Comparison of ENCODE assay signal across 9 cellular contexts in genomic region chr3:8500208-8500961, GRCh38. TPM values are rescaled to one million over a fixed set of nuclear protein-coding genes. Genes with fewer than 3 reads are reported as not detected.
A peak's percentile ranks its signal among the peaks of the same experiment; 100 is the strongest.
DNase-seq lines count a peak whose midpoint lies in the region; ATAC-seq lines count a peak whose summit lies in the region.
"Had no signal": no experiment of that assay in that cellular context is flagged by ENCODE, and none has a peak within 500 bp of the region (broad histone marks: within the 10 kb centered on the region; RNA-seq: fewer than 3 reads in every experiment).

No MANE protein-coding gene starts in this region.

- no peak overlapping the region for H3K4me2 ChIP-seq in neuronal stem cell (ENCODE audit: insufficient read depth, low read length, poor library complexity, severe bottlenecking)

- peaks cover 16 to 23% of the 10 kb centered on the region in 2 donors for H3K4me1 ChIP-seq in neuronal stem cell (ENCODE audit: control insufficient read depth in 2 of 2, insufficient read depth in 1 of 2, low read depth in 1 of 2, low read length in 2 of 2)

- H3K4me3 Mint-ChIP-seq in activated CD8-positive, alpha-beta memory T cell treated with anti-CD3 and anti-CD28 coated beads, Interleukin-2, amount 10 ng/mL, durations not matched to agents 7 days and 5 days: no peak overlapping the region
- H3K4me3 Mint-ChIP-seq in activated naive CD4-positive, alpha-beta T cell treated with anti-CD3 and anti-CD28 coated beads for 36 hours: no peak overlapping the region

- H2BK120ac ChIP-seq in neuronal stem cell (ENCODE audit: low read depth, low read length): no peak overlapping the region

- H3K14ac ChIP-seq in neuronal stem cell (ENCODE audit: low read length): no peak overlapping the region

- peak in 11 of 14 donors; percentile 24 to 66 (median 56) for DNase-seq in C1 segment of cervical spinal cord (lab: John Stamatoyannopoulos, UW)
- DNase-seq in RPMI7951 (ENCODE audit: low read depth): peak; percentile 45
- DNase-seq in fibroblast of peridontal ligament (ENCODE audit: extremely low read depth): peak; percentile 54
- DNase-seq in neuronal stem cell (ENCODE audit: low spot score): no peak
- no peak for DNase-seq in activated CD8-positive, alpha-beta memory T cell treated with anti-CD3 and anti-CD28 coated beads, Interleukin-2, amount 10 ng/mL, durations not matched to agents 7 days and 5 days
- no peak for DNase-seq in RPMI8226
- DNase-seq in activated naive CD4-positive, alpha-beta T cell treated with anti-CD3 and anti-CD28 coated beads for 36 hours: no peak
- DNase-seq: activated gamma-delta T cell treated with Interleukin-2 at 50 U/mL for 16 hours had no signal

- no peaks in the 10 kb centered on the region for H3K36me3 Mint-ChIP-seq in activated CD8-positive, alpha-beta memory T cell treated with anti-CD3 and anti-CD28 coated beads, Interleukin-2, amount 10 ng/mL, durations not matched to agents 7 days and 5 days
- no peaks in the 10 kb centered on the region for H3K36me3 Mint-ChIP-seq in activated naive CD4-positive, alpha-beta T cell treated with anti-CD3 and anti-CD28 coated beads for 36 hours (ENCODE audit: low read depth)

- peak overlapping the region; percentile 74 for H3K27ac ChIP-seq in neuronal stem cell (replicated peaks; ENCODE audit: low read length)

- peaks cover 5% of the 10 kb centered on the region for H3K4me1 Mint-ChIP-seq in activated CD8-positive, alpha-beta memory T cell treated with anti-CD3 and anti-CD28 coated beads, Interleukin-2, amount 10 ng/mL, durations not matched to agents 7 days and 5 days
- H3K4me1 Mint-ChIP-seq in activated naive CD4-positive, alpha-beta T cell treated with anti-CD3 and anti-CD28 coated beads for 36 hours (ENCODE audit: low read depth): peaks cover 10% of the 10 kb centered on the region

- peaks cover 21% of the 10 kb centered on the region for H3K27me3 Mint-ChIP-seq in activated CD8-positive, alpha-beta memory T cell treated with anti-CD3 and anti-CD28 coated beads, Interleukin-2, amount 10 ng/mL, durations not matched to agents 7 days and 5 days
- peaks cover 14% of the 10 kb centered on the region for H3K27me3 Mint-ChIP-seq in activated naive CD4-positive, alpha-beta T cell treated with anti-CD3 and anti-CD28 coated beads for 36 hours (ENCODE audit: low read depth)

- H4K8ac ChIP-seq in neuronal stem cell (ENCODE audit: low read depth, low read length): no peak overlapping the region

- H3K18ac ChIP-seq in neuronal stem cell (ENCODE audit: low read length): peak overlapping the region; percentile 24

- H3K27me3 ChIP-seq in neuronal stem cell (ENCODE audit: control insufficient read depth in 3 of 3, insufficient read depth in 3 of 3, low read depth in 1 of 3, low read length in 3 of 3): no peaks in the 10 kb centered on the region

- no peak for ATAC-seq in GM19035 (IDR thresholded peaks at IDR 0.05; ENCODE audit: unreplicated experiment)
- no peak for ATAC-seq in activated CD8-positive, alpha-beta memory T cell treated with anti-CD3 and anti-CD28 coated beads, Interleukin-2, amount 10 ng/mL, durations not matched to agents 7 days and 5 days

- no peak overlapping the region for H3K23ac ChIP-seq in neuronal stem cell (ENCODE audit: low read depth, low read length, poor library complexity)

- no peak overlapping the region for H2AK5ac ChIP-seq in neuronal stem cell (ENCODE audit: low read depth, low read length)

- no peak overlapping the region for H2BK12ac ChIP-seq in neuronal stem cell (ENCODE audit: low read length)

- no peak overlapping the region for H3K9ac ChIP-seq in neuronal stem cell (ENCODE audit: low read depth, low read length, poor library complexity)

- H3K79me1 ChIP-seq in neuronal stem cell (ENCODE audit: low read depth, low read length): no peaks in the 10 kb centered on the region

- no peak overlapping the region for H2BK15ac ChIP-seq in neuronal stem cell (ENCODE audit: low read length)

- H2AFZ ChIP-seq in neuronal stem cell (ENCODE audit: low read length): no peak overlapping the region

- H2BK5ac ChIP-seq in neuronal stem cell (ENCODE audit: low read length): no peak overlapping the region

- H3K9me3 Mint-ChIP-seq in activated CD8-positive, alpha-beta memory T cell treated with anti-CD3 and anti-CD28 coated beads, Interleukin-2, amount 10 ng/mL, durations not matched to agents 7 days and 5 days (ENCODE audit: low read depth): no peaks in the 10 kb centered on the region
- H3K9me3 Mint-ChIP-seq in activated naive CD4-positive, alpha-beta T cell treated with anti-CD3 and anti-CD28 coated beads for 36 hours: no peaks in the 10 kb centered on the region

- H3K4ac ChIP-seq in neuronal stem cell (ENCODE audit: low read length): no peak overlapping the region

- intact Hi-C loops in activated naive CD4-positive, alpha-beta T cell treated with anti-CD3 and anti-CD28 coated beads for 36 hours (cut with micrococcal nuclease): no loop called here

- H3K27ac Mint-ChIP-seq in activated CD8-positive, alpha-beta memory T cell treated with anti-CD3 and anti-CD28 coated beads, Interleukin-2, amount 10 ng/mL, durations not matched to agents 7 days and 5 days: no peak overlapping the region
- no peak overlapping the region for H3K27ac Mint-ChIP-seq in activated naive CD4-positive, alpha-beta T cell treated with anti-CD3 and anti-CD28 coated beads for 36 hours

- H3K4me3 ChIP-seq in neuronal stem cell (ENCODE audit: low read length in 2 of 2): no peak overlapping the region

- WGBS in neuronal stem cell (ENCODE audit: extremely low coverage in 2 of 2, insufficient read length in 2 of 2, insufficient replicate concordance in 1 of 2), 2 donors: no CpG with 5 or more reads among the region's 9 CpGs

- no peak overlapping the region for H4K91ac ChIP-seq in neuronal stem cell (ENCODE audit: low read depth, low read length, poor library complexity)

- no peaks in the 10 kb centered on the region for H3K36me3 ChIP-seq in neuronal stem cell (replicated peaks in 1 of 2; ENCODE audit: control insufficient read depth in 2 of 2, insufficient read depth in 2 of 2, low read length in 2 of 2)

- peaks cover 0 to 5% of the 10 kb centered on the region in 2 donors for H3K9me3 ChIP-seq in neuronal stem cell (replicated peaks in 1 of 2; ENCODE audit: control insufficient read depth in 2 of 2, insufficient read depth in 1 of 2, low read depth in 1 of 2, low read length in 2 of 2)

- CTCF ChIA-PET in activated CD8-positive, alpha-beta memory T cell treated with anti-CD3 and anti-CD28 coated beads, Interleukin-2, amount 10 ng/mL, durations not matched to agents 7 days and 5 days (lab: Charles Lee): interaction anchor here (0.7 to 1.4 kb wide), 2 partner anchors 7 to 37 kb away, joined by 3 to 4 read pairs; no protein-coding TSS in a partner anchor
- CTCF ChIA-PET in activated naive CD4-positive, alpha-beta T cell treated with anti-CD3 and anti-CD28 coated beads for 36 hours (lab: Charles Lee): no interaction called here

RNA-seq across cellular contexts. Expression of gene LMCD1, which starts 1.2 kb away (rescaled TPM):
- 31.8 and 40.6 TPM in 2 replicates for total RNA-seq in RPMI7951 (2014; rRNA removed; shearing (Covaris generic))
- polyA plus RNA-seq in neuronal stem cell (2013, experiment 1 of 2): 1.4 TPM
- 1.6 TPM for polyA plus RNA-seq in neuronal stem cell (2013, experiment 2 of 2)
- total RNA-seq in activated CD8-positive, alpha-beta memory T cell treated with anti-CD3 and anti-CD28 coated beads, Interleukin-2, amount 10 ng/mL, durations not matched to agents 7 days and 5 days: 10 to 100 TPM in 1 of 2 experiments, 1 to 10 TPM in 1; 2.3 to 10.0 TPM
- under 1 TPM; 0.81 to 0.94 TPM for total RNA-seq in activated naive CD4-positive, alpha-beta T cell treated with anti-CD3 and anti-CD28 coated beads for 36 hours

Comparison
In these comparisons a context has a peak if more than half of its experiments do, and no peak if none do; other contexts are left out.
1. DNase-seq: peak in C1 segment of cervical spinal cord (11 of 14), RPMI7951 (single experiment) and fibroblast of peridontal ligament (single experiment); none in neuronal stem cell (single experiment), activated CD8-positive, alpha-beta memory T cell treated with anti-CD3 and anti-CD28 coated beads, Interleukin-2, amount 10 ng/mL, durations not matched to agents 7 days and 5 days (single experiment), RPMI8226 (single experiment) and activated naive CD4-positive, alpha-beta T cell treated with anti-CD3 and anti-CD28 coated beads for 36 hours (single experiment).